In the genomic region with DNA sequence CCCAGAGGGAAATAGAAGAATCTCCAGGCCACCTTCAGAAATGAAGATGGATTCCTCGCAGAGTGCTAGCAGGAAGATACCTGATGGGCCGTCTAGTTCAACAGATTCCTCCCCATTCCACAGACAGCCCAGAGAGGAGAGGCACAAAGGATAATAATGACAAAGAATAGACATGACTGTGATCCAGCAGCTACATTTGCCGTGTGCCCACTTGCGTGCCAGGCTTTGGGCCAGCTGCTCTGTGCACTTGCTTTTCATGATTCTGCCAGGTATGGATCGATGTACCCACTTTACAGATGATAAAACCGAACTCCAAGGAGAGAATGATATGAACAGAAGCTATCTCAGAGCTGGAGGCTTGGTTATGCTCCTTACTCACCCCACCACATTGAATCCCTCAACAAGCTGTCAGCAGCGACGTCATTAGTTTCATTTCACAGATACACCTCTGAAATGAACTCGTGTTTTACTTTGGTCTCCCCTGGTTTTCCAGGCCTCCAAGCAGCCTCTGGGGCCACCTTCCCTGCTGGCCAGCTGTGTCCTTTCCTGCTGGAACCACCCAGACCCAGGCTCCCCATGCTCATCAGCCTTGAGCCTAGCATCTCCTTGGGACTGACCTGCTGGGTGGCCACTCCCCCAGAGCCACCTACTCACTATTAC, we compare ENCODE assay signal across 14 cellular contexts. TPM values are rescaled to one million over a fixed set of nuclear protein-coding genes. Genes with fewer than 3 reads are reported as not detected.
DNase-seq lines count a peak whose midpoint lies in the region; ATAC-seq lines count a peak whose summit lies in the region.
"Had no signal": no experiment of that assay in that cellular context is flagged by ENCODE, and none has a peak within 500 bp of the region (broad histone marks: within the 10 kb centered on the region; RNA-seq: fewer than 3 reads in every experiment).

No MANE protein-coding gene starts in this region.

- H3K36me3 ChIP-seq in neuronal stem cell (replicated peaks in 1 of 2; ENCODE audit: control insufficient read depth in 2 of 2, insufficient read depth in 2 of 2, low read length in 2 of 2), result no peaks in the 10 kb centered on the region
- H3K36me3 ChIP-seq: esophagus squamous epithelium, prostate gland had no signal

- no peak overlapping the region for H2BK5ac ChIP-seq in neuronal stem cell (ENCODE audit: low read length)

- H3K18ac ChIP-seq in neuronal stem cell (ENCODE audit: low read length), result no peak overlapping the region

- H3K4ac ChIP-seq in neuronal stem cell (ENCODE audit: low read length), result no peak overlapping the region

- H3K79me1 ChIP-seq in neuronal stem cell (ENCODE audit: low read depth, low read length), result no peaks in the 10 kb centered on the region

- H2BK15ac ChIP-seq in neuronal stem cell (ENCODE audit: low read length), result no peak overlapping the region

- H3K14ac ChIP-seq in neuronal stem cell (ENCODE audit: low read length), result no peak overlapping the region

- H3K27ac ChIP-seq in neuronal stem cell (replicated peaks; ENCODE audit: low read length), result no peak overlapping the region
- H3K27ac ChIP-seq: PC-9, prostate gland had no signal

- H3K4me3 ChIP-seq in neuronal stem cell (ENCODE audit: low read length in 2 of 2), result no peak overlapping the region
- H3K4me3 ChIP-seq: esophagus squamous epithelium, PC-9, prostate gland had no signal

- H2BK120ac ChIP-seq in neuronal stem cell (ENCODE audit: low read depth, low read length), result no peak overlapping the region

- no peak overlapping the region for H2AFZ ChIP-seq in neuronal stem cell (ENCODE audit: low read length)
- H2AFZ ChIP-seq: PC-9 had no signal

- H2BK12ac ChIP-seq in neuronal stem cell (ENCODE audit: low read length), result no peak overlapping the region

- peaks cover 0 to 2% of the 10 kb centered on the region in 2 donors for H3K9me3 ChIP-seq in neuronal stem cell (replicated peaks in 1 of 2; ENCODE audit: control insufficient read depth in 2 of 2, insufficient read depth in 1 of 2, low read depth in 1 of 2, low read length in 2 of 2)
- H3K9me3 ChIP-seq: prostate gland had no signal

- H3K4me1 ChIP-seq in neuronal stem cell (ENCODE audit: control insufficient read depth in 2 of 2, insufficient read depth in 1 of 2, low read depth in 1 of 2, low read length in 2 of 2), result peaks cover 0 to 7% of the 10 kb centered on the region in 2 donors
- H3K4me1 ChIP-seq: prostate gland had no signal

- DNase-seq in neuronal stem cell (ENCODE audit: low spot score) (no peak), NCI-H526 treated with DMSO at 0.1 percent for 48 hours (lab: John Stamatoyannopoulos, UW) (no peak), AG08396 (ENCODE audit: low spot score) (no peak), LoVo (ENCODE audit: low spot score) (no peak)
- DNase-seq: CD4-positive, alpha-beta memory T cell; esophagus squamous epithelium; midbrain; PC-9; T1000 had no signal

- no CpG with 5 or more reads among the region's 9 CpGs for WGBS in neuronal stem cell (ENCODE audit: extremely low coverage in 2 of 2, insufficient read length in 2 of 2, insufficient replicate concordance in 1 of 2), 2 donors

- peaks cover 0 to 12% (median 0%) of the 10 kb centered on the region in 3 experiments for H3K27me3 ChIP-seq in neuronal stem cell (ENCODE audit: control insufficient read depth in 3 of 3, insufficient read depth in 3 of 3, low read depth in 1 of 3, low read length in 3 of 3)

- H4K8ac ChIP-seq in neuronal stem cell (ENCODE audit: low read depth, low read length), result no peak overlapping the region

- H3K23ac ChIP-seq in neuronal stem cell (ENCODE audit: low read depth, low read length, poor library complexity), result no peak overlapping the region

- H3K4me2 ChIP-seq in neuronal stem cell (ENCODE audit: insufficient read depth, low read length, poor library complexity, severe bottlenecking), result no peak overlapping the region
- H3K4me2 ChIP-seq: PC-9 had no signal

- peak overlapping the region; percentile 72 for H2AK5ac ChIP-seq in neuronal stem cell (ENCODE audit: low read depth, low read length)

- H3K9ac ChIP-seq in neuronal stem cell (ENCODE audit: low read depth, low read length, poor library complexity), result no peak overlapping the region

- H4K91ac ChIP-seq in neuronal stem cell (ENCODE audit: low read depth, low read length, poor library complexity), result no peak overlapping the region

- ATAC-seq in GM18867 (IDR thresholded peaks at IDR 0.05; ENCODE audit: unreplicated experiment), result peak; percentile 26
- peak; percentile 24 for ATAC-seq in GM21447 (IDR thresholded peaks at IDR 0.05; ENCODE audit: unreplicated experiment)
- peak; percentile 30 for ATAC-seq in HG03342 (IDR thresholded peaks at IDR 0.05; ENCODE audit: unreplicated experiment)
- ATAC-seq: activated naive CD4-positive, alpha-beta T cell treated with anti-CD3 and anti-CD28 coated beads, Interleukin-2, amount 50 U/mL, for 72 hours had no signal

RNA-seq across cellular contexts. Expression of a gene that starts 11.9 kb away (rescaled TPM):
- polyA plus RNA-seq in neuronal stem cell (2013, experiment 1 of 2), result 0.01 TPM
- not detected for polyA plus RNA-seq in neuronal stem cell (2013, experiment 2 of 2)
